21 cellular contexts compared by ENCODE assay signal in the genomic region with DNA sequence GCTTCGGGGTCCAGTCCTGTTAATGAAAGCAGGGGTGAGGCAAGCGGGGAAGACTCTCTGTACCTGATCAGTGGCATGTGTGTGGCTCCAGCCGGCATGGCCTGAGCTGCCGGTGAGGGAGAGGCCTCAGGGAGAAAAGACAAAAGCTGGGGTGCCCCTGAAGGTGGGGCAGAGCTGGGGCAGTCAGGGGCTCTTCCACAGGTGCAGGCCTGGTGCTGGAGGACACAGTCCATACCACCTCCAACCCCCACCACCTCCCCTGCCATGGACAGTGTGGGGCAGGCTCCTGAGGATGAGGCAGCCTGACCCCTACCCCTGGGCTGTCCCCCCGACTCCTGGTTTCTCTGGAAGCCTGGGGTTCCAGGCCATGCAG.
DNase-seq lines count a peak whose midpoint lies in the region; ATAC-seq and TF ChIP-seq lines count a peak whose summit lies in the region.
"Had no signal": no experiment of that assay in that cellular context is flagged by ENCODE, and none has a peak within 500 bp of the region (broad histone marks: within the 10 kb centered on the region; RNA-seq: fewer than 3 reads in every experiment).

No MANE protein-coding gene starts in this region.

- TF ChIP-seq CTCF in brain (conservative IDR thresholded peaks at IDR 0.05) (no peak), neural progenitor cell (IDR thresholded peaks at IDR 0.05) (no peak)

- H3K9me3 ChIP-seq in neuronal stem cell (replicated peaks in 1 of 2; ENCODE audit: control insufficient read depth in 2 of 2, insufficient read depth in 1 of 2, low read depth in 1 of 2, low read length in 2 of 2) (peaks cover 4 to 6% of the 10 kb centered on the region in 2 donors), aorta (ENCODE audit: control insufficient read depth, low read length) (no peaks in the 10 kb centered on the region), neural progenitor cell (ENCODE audit: low read depth) (no peaks in the 10 kb centered on the region)
- H3K9me3 ChIP-seq: Peyer's patch, SJSA1 had no signal

- H3K27ac Mint-ChIP-seq in brain (peak overlapping the region in 3 of 5 experiments; percentile 10 to 56 (median 32)), neural progenitor cell (no peak overlapping the region)
- H3K27ac Mint-ChIP-seq: CD4-positive, CD25-positive, alpha-beta regulatory T cell; HFFc6 had no signal

- intact Hi-C loops in Right ventricle myocardium superior (cut with DNase I) (no loop called here), left ventricle myocardium superior (cut with micrococcal nuclease) (no loop called here), aorta (cut with DNase I) (no loop called here)

- H3K4me3 ChIP-seq in neuronal stem cell (ENCODE audit: low read length in 2 of 2) (no peak overlapping the region), aorta (ENCODE audit: low read length in 2 of 2) (no peak overlapping the region), neural progenitor cell (no peak overlapping the region)
- H3K4me3 ChIP-seq: Peyer's patch, SJSA1 had no signal

- no peaks in the 10 kb centered on the region for H3K36me3 ChIP-seq in neuronal stem cell (replicated peaks in 1 of 2; ENCODE audit: control insufficient read depth in 2 of 2, insufficient read depth in 2 of 2, low read length in 2 of 2)
- no peaks in the 10 kb centered on the region for H3K36me3 ChIP-seq in aorta (ENCODE audit: control insufficient read depth in 1 of 2, insufficient read depth in 2 of 2, low read length in 1 of 2)
- no peaks in the 10 kb centered on the region for H3K36me3 ChIP-seq in neural progenitor cell
- H3K36me3 ChIP-seq: Peyer's patch, SJSA1 had no signal

- no peak overlapping the region for H2BK5ac ChIP-seq in neuronal stem cell (ENCODE audit: low read length)

- H3K27me3 Mint-ChIP-seq in brain: no peaks in the 10 kb centered on the region
- H3K27me3 Mint-ChIP-seq in neural progenitor cell (ENCODE audit: insufficient read depth, low read depth): peaks cover 5% of the 10 kb centered on the region
- H3K27me3 Mint-ChIP-seq: CD4-positive, CD25-positive, alpha-beta regulatory T cell had no signal

- ATAC-seq in Right ventricle myocardium superior (ENCODE audit: poor library complexity) (no peak), left ventricle myocardium superior (no peak), aorta (ENCODE audit: low FRiP score) (no peak)

- H3K23ac ChIP-seq in neuronal stem cell (ENCODE audit: low read depth, low read length, poor library complexity): no peak overlapping the region

- no peak overlapping the region for H3K4me3 Mint-ChIP-seq in brain
- no peak overlapping the region for H3K4me3 Mint-ChIP-seq in neural progenitor cell
- H3K4me3 Mint-ChIP-seq: CD4-positive, CD25-positive, alpha-beta regulatory T cell; HFFc6 had no signal

- H3F3A ChIP-seq in neural progenitor cell (ENCODE audit: low read depth): no peaks in the 10 kb centered on the region

- H4K20me1 ChIP-seq in neural progenitor cell (ENCODE audit: low read depth): no peaks in the 10 kb centered on the region

- H2BK12ac ChIP-seq in neuronal stem cell (ENCODE audit: low read length): no peak overlapping the region

- WGBS in neuronal stem cell (ENCODE audit: extremely low coverage in 2 of 2, insufficient read length in 2 of 2, insufficient replicate concordance in 1 of 2), 2 donors: no CpG with 5 or more reads among the region's 5 CpGs
- 95 to 98% methylated on average over 4 to 5 of the region's 5 CpGs for WGBS in aorta, 2 donors

- no peak overlapping the region for H3K18ac ChIP-seq in neuronal stem cell (ENCODE audit: low read length)

- H4K91ac ChIP-seq in neuronal stem cell (ENCODE audit: low read depth, low read length, poor library complexity): no peak overlapping the region

- no peak overlapping the region for H3K4ac ChIP-seq in neuronal stem cell (ENCODE audit: low read length)

- H4K8ac ChIP-seq in neuronal stem cell (ENCODE audit: low read depth, low read length): no peak overlapping the region

- no peak overlapping the region for H3K14ac ChIP-seq in neuronal stem cell (ENCODE audit: low read length)

- H3K4me1 ChIP-seq in neuronal stem cell (ENCODE audit: control insufficient read depth in 2 of 2, insufficient read depth in 1 of 2, low read depth in 1 of 2, low read length in 2 of 2) (peaks cover 0 to 3% of the 10 kb centered on the region in 2 donors), aorta (ENCODE audit: control insufficient read depth in 1 of 2, insufficient read depth in 2 of 2, low read length in 2 of 2) (no peaks in the 10 kb centered on the region), neural progenitor cell (no peaks in the 10 kb centered on the region)
- H3K4me1 ChIP-seq: SJSA1 had no signal

- H3K79me2 ChIP-seq in neural progenitor cell (ENCODE audit: low read depth): no peaks in the 10 kb centered on the region

- H3K36me3 Mint-ChIP-seq in brain (peaks cover 29% of the 10 kb centered on the region), neural progenitor cell (peaks cover 4% of the 10 kb centered on the region)

- peak overlapping the region; percentile 60 for H2AK5ac ChIP-seq in neuronal stem cell (ENCODE audit: low read depth, low read length)

- no peak overlapping the region for H2BK120ac ChIP-seq in neuronal stem cell (ENCODE audit: low read depth, low read length)

- peak; percentile 25 for DNase-seq in Right ventricle myocardium superior
- no peak for DNase-seq in left ventricle myocardium superior
- DNase-seq in neuronal stem cell (ENCODE audit: low spot score): no peak
- DNase-seq in aorta: peak; percentile 27 to 65
- no peak for DNase-seq in cerebellum (ENCODE audit: low spot score)
- DNase-seq in AG20443 (ENCODE audit: low spot score): no peak
- DNase-seq in neural progenitor cell (ENCODE audit: low spot score): no peak
- DNase-seq: CD4-positive, CD25-positive, alpha-beta regulatory T cell; COR-L47; DMS79; HFFc6; Kasumi-1; NCI-H1694; NCI-H2081; NCI-H2171; NCI-H345; NCI-H524; NCI-H82; Peyer's patch had no signal

- H3K79me1 ChIP-seq in neuronal stem cell (ENCODE audit: low read depth, low read length): peaks cover 1% of the 10 kb centered on the region

- peaks cover 0 to 25% (median 17%) of the 10 kb centered on the region in 5 experiments for H3K9me3 Mint-ChIP-seq in brain
- peaks cover 10% of the 10 kb centered on the region for H3K9me3 Mint-ChIP-seq in neural progenitor cell

- H3K4me1 Mint-ChIP-seq in brain: peaks cover 33% of the 10 kb centered on the region
- H3K4me1 Mint-ChIP-seq in neural progenitor cell: peaks cover 3% of the 10 kb centered on the region

- H3K27ac ChIP-seq in neuronal stem cell (replicated peaks; ENCODE audit: low read length) (no peak overlapping the region), aorta (ENCODE audit: low read depth in 1 of 2, low read length in 2 of 2) (no peak overlapping the region), neural progenitor cell (no peak overlapping the region)
- H3K27ac ChIP-seq: Peyer's patch, SJSA1 had no signal

- no peak overlapping the region for H2AFZ ChIP-seq in neuronal stem cell (ENCODE audit: low read length)
- no peak overlapping the region for H2AFZ ChIP-seq in neural progenitor cell (replicated peaks)

- H3K4me2 ChIP-seq in neuronal stem cell (ENCODE audit: insufficient read depth, low read length, poor library complexity, severe bottlenecking) (no peak overlapping the region), neural progenitor cell (no peak overlapping the region)

- H3K27me3 ChIP-seq in neuronal stem cell (ENCODE audit: control insufficient read depth in 3 of 3, insufficient read depth in 3 of 3, low read depth in 1 of 3, low read length in 3 of 3) (no peaks in the 10 kb centered on the region), aorta (ENCODE audit: control insufficient read depth in 1 of 2, insufficient read depth in 2 of 2, low read length in 1 of 2) (no peaks in the 10 kb centered on the region), neural progenitor cell (no peaks in the 10 kb centered on the region)
- H3K27me3 ChIP-seq: Peyer's patch, SJSA1 had no signal

- no peak overlapping the region for H2BK15ac ChIP-seq in neuronal stem cell (ENCODE audit: low read length)

- H3K9ac ChIP-seq in neuronal stem cell (ENCODE audit: low read depth, low read length, poor library complexity) (no peak overlapping the region), neural progenitor cell (no peak overlapping the region)

Comparison
In these comparisons a context has a peak if more than half of its experiments do, and no peak if none do; other contexts are left out.
1. DNase-seq: peak in Right ventricle myocardium superior (single experiment) and aorta (2 of 2); none in left ventricle myocardium superior (single experiment), neuronal stem cell (single experiment), cerebellum (single experiment), AG20443 (single experiment) and neural progenitor cell (single experiment).